Comparison of ENCODE assay signal across 17 cellular contexts in the genomic region with DNA sequence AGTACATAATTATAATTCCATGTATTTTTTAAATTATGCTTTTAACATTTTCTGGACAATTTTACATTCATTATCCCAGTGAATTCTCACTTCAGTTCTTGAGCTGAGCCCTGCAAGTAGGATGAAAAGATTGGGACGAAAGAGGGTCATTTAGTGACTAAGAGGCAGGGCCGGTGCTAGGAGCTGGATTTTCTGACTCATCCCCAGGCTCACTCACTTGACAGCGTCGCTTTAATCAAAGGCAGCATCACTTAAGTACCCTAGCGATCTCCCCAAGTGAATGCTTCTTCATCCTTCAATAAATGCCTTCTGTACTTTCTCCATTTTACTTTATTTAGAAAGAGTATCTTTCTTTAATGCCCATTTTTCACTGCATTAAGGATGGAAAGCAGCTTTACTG.
"Had no signal": no experiment of that assay in that cellular context is flagged by ENCODE, and none has a peak within 500 bp of the region (broad histone marks: within the 10 kb centered on the region; RNA-seq: fewer than 3 reads in every experiment).

No MANE protein-coding gene starts in this region.

- H3K27ac Mint-ChIP-seq: activated CD8-positive, alpha-beta T cell treated with anti-CD3 and anti-CD28 coated beads for 36 hours; activated T-cell treated with anti-CD3 and anti-CD28 coated beads, Interleukin-2, amount 50 U/mL, for 24 hours; activated T-helper 2 cell treated with anti-CD3 and anti-CD28 coated beads, Interferon-gamma antibody, Interleukin-2, Interleukin-4, amounts not matched to agents 10 μg/mL and 5 μg/mL and 100 μg/mL, durations not matched to agents 14 hours and 24 hours and 36 hours had no signal

- H3K4me1 ChIP-seq: esophagus muscularis mucosa, lower lobe of right lung, prostate gland, stomach, testis, upper lobe of right lung had no signal

- ATAC-seq: activated CD8-positive, alpha-beta T cell treated with anti-CD3 and anti-CD28 coated beads for 36 hours; left colon; lower lobe of right lung; right cardiac atrium; upper lobe of right lung had no signal

- H3K36me3 ChIP-seq: esophagus muscularis mucosa, lower lobe of right lung, prostate gland, stomach, upper lobe of right lung had no signal

- DNase-seq: activated CD4-positive, alpha-beta T cell treated with anti-CD3 and anti-CD28 coated beads for 48 hours; activated CD4-positive, CD25-positive, alpha-beta regulatory T cell; activated CD8-positive, alpha-beta T cell treated with anti-CD3 and anti-CD28 coated beads for 36 hours; activated naive CD4-positive, alpha-beta T cell treated with Interleukin-2 at 50 U/mL for 16 hours; activated T-cell treated with anti-CD3 and anti-CD28 coated beads, Interleukin-2, amount 50 U/mL, for 24 hours; left colon; lower lobe of right lung; right cardiac atrium; stomach; T1000; testis; upper lobe of right lung had no signal

- H3K4me3 Mint-ChIP-seq: activated CD8-positive, alpha-beta T cell treated with anti-CD3 and anti-CD28 coated beads for 36 hours; activated T-cell treated with anti-CD3 and anti-CD28 coated beads, Interleukin-2, amount 50 U/mL, for 24 hours had no signal

- H3K4me3 ChIP-seq: coronary artery, esophagus muscularis mucosa, lower lobe of right lung, prostate gland, stomach, testis, upper lobe of right lung had no signal

- H3K27ac ChIP-seq: coronary artery, esophagus muscularis mucosa, lower lobe of right lung, prostate gland, stomach, testis, upper lobe of right lung had no signal

- FAIRE-seq: islet of Langerhans had no signal

- H3K9me3 Mint-ChIP-seq: activated CD8-positive, alpha-beta T cell treated with anti-CD3 and anti-CD28 coated beads for 36 hours; activated T-helper 2 cell treated with anti-CD3 and anti-CD28 coated beads, Interferon-gamma antibody, Interleukin-2, Interleukin-4, amounts not matched to agents 10 μg/mL and 5 μg/mL and 100 μg/mL, durations not matched to agents 14 hours and 24 hours and 36 hours had no signal

- H3K27me3 ChIP-seq: esophagus muscularis mucosa, stomach, testis, upper lobe of right lung had no signal

- H3K27me3 Mint-ChIP-seq: activated CD8-positive, alpha-beta T cell treated with anti-CD3 and anti-CD28 coated beads for 36 hours; activated T-cell treated with anti-CD3 and anti-CD28 coated beads, Interleukin-2, amount 50 U/mL, for 24 hours had no signal
